ENCODE assay signal across 1 cellular context in the genomic region with DNA sequence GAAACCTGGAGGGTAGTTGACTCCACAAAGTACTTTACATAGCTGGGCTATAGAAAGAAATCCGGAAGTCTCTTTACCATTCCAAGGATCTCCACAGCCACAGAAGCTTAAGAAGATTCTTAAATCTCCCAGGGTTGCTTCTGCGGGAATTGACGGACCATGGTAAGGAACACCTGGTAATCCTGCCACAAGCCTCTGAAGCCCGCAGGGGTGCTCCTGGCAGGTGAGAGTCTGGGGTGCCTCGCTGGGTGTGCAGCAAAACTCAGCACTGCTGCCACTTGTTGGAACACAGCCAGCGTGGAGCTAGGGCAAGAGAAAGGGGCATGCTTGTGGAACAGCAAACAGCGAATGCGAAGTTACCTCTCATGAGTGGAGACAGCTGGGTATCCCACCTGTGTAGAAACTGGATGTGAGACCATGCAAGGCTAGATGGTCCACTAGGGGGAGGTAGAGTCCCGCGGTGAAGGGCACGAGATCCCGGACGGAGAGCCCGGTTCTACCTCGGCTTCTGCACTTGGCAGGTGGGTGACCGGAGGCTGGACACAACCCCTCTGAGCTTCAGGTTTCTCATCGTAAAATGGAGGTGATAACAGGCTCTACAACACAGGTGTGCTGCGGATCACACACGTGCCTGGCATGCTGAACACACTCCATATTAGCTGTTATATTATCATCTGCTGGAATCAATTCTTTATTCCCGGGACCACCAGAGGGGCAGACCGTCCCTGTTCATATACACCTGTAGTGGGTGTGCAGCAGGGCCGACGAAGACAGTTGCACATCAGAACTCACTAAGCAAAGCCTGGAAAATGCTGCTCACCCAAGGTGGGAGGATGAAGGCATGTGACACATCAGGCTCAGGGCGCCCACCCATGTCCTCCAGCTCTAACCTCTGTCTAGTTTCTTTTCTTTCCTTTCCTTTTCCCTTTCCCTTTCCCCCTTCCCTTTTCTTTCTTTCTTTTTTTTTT.
TF ChIP-seq lines count a peak whose summit lies in the region.

No MANE protein-coding gene starts in this region.

TF ChIP-seq in K562, 482 proteins besides CTCF, POLR2A, EP300 and RAD21 (continued from another document):
- TF ChIP-seq, protein P1, sequence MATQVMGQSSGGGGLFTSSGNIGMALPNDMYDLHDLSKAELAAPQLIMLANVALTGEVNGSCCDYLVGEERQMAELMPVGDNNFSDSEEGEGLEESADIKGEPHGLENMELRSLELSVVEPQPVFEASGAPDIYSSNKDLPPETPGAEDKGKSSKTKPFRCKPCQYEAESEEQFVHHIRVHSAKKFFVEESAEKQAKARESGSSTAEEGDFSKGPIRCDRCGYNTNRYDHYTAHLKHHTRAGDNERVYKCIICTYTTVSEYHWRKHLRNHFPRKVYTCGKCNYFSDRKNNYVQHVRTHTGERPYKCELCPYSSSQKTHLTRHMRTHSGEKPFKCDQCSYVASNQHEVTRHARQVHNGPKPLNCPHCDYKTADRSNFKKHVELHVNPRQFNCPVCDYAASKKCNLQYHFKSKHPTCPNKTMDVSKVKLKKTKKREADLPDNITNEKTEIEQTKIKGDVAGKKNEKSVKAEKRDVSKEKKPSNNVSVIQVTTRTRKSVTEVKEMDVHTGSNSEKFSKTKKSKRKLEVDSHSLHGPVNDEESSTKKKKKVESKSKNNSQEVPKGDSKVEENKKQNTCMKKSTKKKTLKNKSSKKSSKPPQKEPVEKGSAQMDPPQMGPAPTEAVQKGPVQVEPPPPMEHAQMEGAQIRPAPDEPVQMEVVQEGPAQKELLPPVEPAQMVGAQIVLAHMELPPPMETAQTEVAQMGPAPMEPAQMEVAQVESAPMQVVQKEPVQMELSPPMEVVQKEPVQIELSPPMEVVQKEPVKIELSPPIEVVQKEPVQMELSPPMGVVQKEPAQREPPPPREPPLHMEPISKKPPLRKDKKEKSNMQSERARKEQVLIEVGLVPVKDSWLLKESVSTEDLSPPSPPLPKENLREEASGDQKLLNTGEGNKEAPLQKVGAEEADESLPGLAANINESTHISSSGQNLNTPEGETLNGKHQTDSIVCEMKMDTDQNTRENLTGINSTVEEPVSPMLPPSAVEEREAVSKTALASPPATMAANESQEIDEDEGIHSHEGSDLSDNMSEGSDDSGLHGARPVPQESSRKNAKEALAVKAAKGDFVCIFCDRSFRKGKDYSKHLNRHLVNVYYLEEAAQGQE (CRISPR knock-in tag; IDR thresholded peaks at IDR 0.05; ENCODE audit: low read depth), result no peak
- TF ChIP-seq L3MBTL2 (IDR thresholded peaks at IDR 0.05) (peak; percentile 31; the same call in 1 of the 2 replicates), TOE1 (IDR thresholded peaks at IDR 0.05; ENCODE audit: borderline replicate concordance) (0 out of 2 replicates have a peak, but pooled peaks have one; percentile 20), TOE1 (CRISPR knock-in tag; IDR thresholded peaks at IDR 0.05; ENCODE audit: borderline replicate concordance, low read depth) (no peak), PHB (CRISPR knock-in tag; IDR thresholded peaks at IDR 0.05) (no peak), ATF7 (IDR thresholded peaks at IDR 0.05) (0 out of 2 replicates have a peak, but pooled peaks have one; percentile 13), ELF4 (CRISPR knock-in tag; IDR thresholded peaks at IDR 0.05) (no peak), ZEB2 (IDR thresholded peaks at IDR 0.05) (0 out of 2 replicates have a peak, but pooled peaks have one; percentile 17), KHSRP (IDR thresholded peaks at IDR 0.05) (no peak), HDAC1 (IDR thresholded peaks at IDR 0.05) (peak in 1 of 2 experiments; percentile 18; a peak in 1 of 4 replicates), ZNF699 (CRISPR knock-in tag; IDR thresholded peaks at IDR 0.05; ENCODE audit: insufficient replicate concordance) (no peak), CREM (IDR thresholded peaks at IDR 0.05; ENCODE audit: low read depth) (0 out of 2 replicates have a peak, but pooled peaks have one; percentile 12), SMC3 (conservative IDR thresholded peaks at IDR 0.05; ENCODE audit: insufficient read depth, low read depth, low read length) (peak; percentile 74), CTBP1 (IDR thresholded peaks at IDR 0.05; ENCODE audit: borderline replicate concordance) (peak; percentile 48; the same call in 1 of the 2 replicates)
- TF ChIP-seq, protein P2, sequence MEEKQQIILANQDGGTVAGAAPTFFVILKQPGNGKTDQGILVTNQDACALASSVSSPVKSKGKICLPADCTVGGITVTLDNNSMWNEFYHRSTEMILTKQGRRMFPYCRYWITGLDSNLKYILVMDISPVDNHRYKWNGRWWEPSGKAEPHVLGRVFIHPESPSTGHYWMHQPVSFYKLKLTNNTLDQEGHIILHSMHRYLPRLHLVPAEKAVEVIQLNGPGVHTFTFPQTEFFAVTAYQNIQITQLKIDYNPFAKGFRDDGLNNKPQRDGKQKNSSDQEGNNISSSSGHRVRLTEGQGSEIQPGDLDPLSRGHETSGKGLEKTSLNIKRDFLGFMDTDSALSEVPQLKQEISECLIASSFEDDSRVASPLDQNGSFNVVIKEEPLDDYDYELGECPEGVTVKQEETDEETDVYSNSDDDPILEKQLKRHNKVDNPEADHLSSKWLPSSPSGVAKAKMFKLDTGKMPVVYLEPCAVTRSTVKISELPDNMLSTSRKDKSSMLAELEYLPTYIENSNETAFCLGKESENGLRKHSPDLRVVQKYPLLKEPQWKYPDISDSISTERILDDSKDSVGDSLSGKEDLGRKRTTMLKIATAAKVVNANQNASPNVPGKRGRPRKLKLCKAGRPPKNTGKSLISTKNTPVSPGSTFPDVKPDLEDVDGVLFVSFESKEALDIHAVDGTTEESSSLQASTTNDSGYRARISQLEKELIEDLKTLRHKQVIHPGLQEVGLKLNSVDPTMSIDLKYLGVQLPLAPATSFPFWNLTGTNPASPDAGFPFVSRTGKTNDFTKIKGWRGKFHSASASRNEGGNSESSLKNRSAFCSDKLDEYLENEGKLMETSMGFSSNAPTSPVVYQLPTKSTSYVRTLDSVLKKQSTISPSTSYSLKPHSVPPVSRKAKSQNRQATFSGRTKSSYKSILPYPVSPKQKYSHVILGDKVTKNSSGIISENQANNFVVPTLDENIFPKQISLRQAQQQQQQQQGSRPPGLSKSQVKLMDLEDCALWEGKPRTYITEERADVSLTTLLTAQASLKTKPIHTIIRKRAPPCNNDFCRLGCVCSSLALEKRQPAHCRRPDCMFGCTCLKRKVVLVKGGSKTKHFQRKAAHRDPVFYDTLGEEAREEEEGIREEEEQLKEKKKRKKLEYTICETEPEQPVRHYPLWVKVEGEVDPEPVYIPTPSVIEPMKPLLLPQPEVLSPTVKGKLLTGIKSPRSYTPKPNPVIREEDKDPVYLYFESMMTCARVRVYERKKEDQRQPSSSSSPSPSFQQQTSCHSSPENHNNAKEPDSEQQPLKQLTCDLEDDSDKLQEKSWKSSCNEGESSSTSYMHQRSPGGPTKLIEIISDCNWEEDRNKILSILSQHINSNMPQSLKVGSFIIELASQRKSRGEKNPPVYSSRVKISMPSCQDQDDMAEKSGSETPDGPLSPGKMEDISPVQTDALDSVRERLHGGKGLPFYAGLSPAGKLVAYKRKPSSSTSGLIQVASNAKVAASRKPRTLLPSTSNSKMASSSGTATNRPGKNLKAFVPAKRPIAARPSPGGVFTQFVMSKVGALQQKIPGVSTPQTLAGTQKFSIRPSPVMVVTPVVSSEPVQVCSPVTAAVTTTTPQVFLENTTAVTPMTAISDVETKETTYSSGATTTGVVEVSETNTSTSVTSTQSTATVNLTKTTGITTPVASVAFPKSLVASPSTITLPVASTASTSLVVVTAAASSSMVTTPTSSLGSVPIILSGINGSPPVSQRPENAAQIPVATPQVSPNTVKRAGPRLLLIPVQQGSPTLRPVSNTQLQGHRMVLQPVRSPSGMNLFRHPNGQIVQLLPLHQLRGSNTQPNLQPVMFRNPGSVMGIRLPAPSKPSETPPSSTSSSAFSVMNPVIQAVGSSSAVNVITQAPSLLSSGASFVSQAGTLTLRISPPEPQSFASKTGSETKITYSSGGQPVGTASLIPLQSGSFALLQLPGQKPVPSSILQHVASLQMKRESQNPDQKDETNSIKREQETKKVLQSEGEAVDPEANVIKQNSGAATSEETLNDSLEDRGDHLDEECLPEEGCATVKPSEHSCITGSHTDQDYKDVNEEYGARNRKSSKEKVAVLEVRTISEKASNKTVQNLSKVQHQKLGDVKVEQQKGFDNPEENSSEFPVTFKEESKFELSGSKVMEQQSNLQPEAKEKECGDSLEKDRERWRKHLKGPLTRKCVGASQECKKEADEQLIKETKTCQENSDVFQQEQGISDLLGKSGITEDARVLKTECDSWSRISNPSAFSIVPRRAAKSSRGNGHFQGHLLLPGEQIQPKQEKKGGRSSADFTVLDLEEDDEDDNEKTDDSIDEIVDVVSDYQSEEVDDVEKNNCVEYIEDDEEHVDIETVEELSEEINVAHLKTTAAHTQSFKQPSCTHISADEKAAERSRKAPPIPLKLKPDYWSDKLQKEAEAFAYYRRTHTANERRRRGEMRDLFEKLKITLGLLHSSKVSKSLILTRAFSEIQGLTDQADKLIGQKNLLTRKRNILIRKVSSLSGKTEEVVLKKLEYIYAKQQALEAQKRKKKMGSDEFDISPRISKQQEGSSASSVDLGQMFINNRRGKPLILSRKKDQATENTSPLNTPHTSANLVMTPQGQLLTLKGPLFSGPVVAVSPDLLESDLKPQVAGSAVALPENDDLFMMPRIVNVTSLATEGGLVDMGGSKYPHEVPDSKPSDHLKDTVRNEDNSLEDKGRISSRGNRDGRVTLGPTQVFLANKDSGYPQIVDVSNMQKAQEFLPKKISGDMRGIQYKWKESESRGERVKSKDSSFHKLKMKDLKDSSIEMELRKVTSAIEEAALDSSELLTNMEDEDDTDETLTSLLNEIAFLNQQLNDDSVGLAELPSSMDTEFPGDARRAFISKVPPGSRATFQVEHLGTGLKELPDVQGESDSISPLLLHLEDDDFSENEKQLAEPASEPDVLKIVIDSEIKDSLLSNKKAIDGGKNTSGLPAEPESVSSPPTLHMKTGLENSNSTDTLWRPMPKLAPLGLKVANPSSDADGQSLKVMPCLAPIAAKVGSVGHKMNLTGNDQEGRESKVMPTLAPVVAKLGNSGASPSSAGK (IDR thresholded peaks at IDR 0.05), result peak; percentile 42
- TF ChIP-seq, protein P3, sequence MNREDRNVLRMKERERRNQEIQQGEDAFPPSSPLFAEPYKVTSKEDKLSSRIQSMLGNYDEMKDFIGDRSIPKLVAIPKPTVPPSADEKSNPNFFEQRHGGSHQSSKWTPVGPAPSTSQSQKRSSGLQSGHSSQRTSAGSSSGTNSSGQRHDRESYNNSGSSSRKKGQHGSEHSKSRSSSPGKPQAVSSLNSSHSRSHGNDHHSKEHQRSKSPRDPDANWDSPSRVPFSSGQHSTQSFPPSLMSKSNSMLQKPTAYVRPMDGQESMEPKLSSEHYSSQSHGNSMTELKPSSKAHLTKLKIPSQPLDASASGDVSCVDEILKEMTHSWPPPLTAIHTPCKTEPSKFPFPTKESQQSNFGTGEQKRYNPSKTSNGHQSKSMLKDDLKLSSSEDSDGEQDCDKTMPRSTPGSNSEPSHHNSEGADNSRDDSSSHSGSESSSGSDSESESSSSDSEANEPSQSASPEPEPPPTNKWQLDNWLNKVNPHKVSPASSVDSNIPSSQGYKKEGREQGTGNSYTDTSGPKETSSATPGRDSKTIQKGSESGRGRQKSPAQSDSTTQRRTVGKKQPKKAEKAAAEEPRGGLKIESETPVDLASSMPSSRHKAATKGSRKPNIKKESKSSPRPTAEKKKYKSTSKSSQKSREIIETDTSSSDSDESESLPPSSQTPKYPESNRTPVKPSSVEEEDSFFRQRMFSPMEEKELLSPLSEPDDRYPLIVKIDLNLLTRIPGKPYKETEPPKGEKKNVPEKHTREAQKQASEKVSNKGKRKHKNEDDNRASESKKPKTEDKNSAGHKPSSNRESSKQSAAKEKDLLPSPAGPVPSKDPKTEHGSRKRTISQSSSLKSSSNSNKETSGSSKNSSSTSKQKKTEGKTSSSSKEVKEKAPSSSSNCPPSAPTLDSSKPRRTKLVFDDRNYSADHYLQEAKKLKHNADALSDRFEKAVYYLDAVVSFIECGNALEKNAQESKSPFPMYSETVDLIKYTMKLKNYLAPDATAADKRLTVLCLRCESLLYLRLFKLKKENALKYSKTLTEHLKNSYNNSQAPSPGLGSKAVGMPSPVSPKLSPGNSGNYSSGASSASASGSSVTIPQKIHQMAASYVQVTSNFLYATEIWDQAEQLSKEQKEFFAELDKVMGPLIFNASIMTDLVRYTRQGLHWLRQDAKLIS (CRISPR knock-in tag; IDR thresholded peaks at IDR 0.05), result no peak
- TF ChIP-seq, protein P4, sequence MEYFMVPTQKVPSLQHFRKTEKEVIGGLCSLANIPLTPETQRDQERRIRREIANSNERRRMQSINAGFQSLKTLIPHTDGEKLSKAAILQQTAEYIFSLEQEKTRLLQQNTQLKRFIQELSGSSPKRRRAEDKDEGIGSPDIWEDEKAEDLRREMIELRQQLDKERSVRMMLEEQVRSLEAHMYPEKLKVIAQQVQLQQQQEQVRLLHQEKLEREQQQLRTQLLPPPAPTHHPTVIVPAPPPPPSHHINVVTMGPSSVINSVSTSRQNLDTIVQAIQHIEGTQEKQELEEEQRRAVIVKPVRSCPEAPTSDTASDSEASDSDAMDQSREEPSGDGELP (CRISPR knock-in tag; IDR thresholded peaks at IDR 0.05; ENCODE audit: borderline replicate concordance), result peak; percentile 42; the same call in 1 of the 2 replicates
- TF ChIP-seq, protein P5, sequence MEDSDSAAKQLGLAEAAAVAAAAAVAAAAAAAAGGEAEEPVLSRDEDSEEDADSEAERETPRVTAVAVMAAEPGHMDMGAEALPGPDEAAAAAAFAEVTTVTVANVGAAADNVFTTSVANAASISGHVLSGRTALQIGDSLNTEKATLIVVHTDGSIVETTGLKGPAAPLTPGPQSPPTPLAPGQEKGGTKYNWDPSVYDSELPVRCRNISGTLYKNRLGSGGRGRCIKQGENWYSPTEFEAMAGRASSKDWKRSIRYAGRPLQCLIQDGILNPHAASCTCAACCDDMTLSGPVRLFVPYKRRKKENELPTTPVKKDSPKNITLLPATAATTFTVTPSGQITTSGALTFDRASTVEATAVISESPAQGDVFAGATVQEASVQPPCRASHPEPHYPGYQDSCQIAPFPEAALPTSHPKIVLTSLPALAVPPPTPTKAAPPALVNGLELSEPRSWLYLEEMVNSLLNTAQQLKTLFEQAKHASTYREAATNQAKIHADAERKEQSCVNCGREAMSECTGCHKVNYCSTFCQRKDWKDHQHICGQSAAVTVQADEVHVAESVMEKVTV (CRISPR knock-in tag; IDR thresholded peaks at IDR 0.05), result peak; percentile 32; the same call in 1 of the 2 replicates
